Comparison of ENCODE assay signal across 1 cellular context in the genomic region with DNA sequence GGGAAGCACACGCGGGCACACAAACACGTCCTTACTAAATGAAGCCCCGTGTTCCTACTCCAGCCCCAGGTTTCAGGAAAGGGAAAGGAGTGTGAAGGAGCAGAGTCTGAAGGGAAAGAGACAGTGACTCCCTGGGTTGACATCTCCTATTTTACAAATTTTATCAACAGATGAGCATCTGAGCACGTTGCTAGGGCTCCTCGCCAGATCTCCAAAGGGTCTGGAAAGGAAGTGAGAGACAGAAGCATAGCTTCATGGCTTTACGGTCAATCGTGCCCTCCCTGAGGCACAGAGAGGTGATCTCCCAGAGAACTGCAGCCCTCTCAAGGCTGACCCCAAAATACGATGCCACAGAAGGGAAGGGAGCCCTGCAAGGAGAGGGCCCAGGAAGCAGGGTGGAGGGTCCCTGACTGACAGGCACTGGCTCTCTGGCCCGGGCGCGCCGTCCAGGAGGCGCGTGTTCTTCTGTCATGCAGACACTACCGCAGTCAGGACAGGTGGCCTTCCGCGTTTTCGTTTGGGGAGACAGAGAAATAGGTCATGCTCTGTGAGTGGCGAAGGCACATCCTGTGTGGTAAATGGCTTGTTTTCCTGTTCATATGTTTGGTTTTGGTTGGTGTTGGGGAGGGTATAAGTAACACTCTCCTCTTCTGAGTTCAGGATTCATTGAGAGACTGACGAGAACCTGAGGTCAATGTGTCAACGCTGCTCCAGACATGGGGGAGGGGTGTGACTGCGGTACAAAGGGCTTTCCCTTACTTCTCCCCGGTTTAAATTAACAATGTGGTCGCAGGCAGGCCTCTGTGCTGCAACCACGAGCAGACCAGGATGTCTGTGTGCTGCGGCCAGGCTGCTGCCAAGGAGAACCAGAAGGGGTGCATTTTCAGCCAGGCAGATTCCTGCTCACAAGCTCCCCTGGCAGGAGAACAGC.
TF ChIP-seq lines count a peak whose summit lies in the region.

No MANE protein-coding gene starts in this region.

TF ChIP-seq in GM23338, 12 proteins besides CTCF, POLR2A, EP300 and RAD21 (continued from another document):
- TF ChIP-seq, protein P1, sequence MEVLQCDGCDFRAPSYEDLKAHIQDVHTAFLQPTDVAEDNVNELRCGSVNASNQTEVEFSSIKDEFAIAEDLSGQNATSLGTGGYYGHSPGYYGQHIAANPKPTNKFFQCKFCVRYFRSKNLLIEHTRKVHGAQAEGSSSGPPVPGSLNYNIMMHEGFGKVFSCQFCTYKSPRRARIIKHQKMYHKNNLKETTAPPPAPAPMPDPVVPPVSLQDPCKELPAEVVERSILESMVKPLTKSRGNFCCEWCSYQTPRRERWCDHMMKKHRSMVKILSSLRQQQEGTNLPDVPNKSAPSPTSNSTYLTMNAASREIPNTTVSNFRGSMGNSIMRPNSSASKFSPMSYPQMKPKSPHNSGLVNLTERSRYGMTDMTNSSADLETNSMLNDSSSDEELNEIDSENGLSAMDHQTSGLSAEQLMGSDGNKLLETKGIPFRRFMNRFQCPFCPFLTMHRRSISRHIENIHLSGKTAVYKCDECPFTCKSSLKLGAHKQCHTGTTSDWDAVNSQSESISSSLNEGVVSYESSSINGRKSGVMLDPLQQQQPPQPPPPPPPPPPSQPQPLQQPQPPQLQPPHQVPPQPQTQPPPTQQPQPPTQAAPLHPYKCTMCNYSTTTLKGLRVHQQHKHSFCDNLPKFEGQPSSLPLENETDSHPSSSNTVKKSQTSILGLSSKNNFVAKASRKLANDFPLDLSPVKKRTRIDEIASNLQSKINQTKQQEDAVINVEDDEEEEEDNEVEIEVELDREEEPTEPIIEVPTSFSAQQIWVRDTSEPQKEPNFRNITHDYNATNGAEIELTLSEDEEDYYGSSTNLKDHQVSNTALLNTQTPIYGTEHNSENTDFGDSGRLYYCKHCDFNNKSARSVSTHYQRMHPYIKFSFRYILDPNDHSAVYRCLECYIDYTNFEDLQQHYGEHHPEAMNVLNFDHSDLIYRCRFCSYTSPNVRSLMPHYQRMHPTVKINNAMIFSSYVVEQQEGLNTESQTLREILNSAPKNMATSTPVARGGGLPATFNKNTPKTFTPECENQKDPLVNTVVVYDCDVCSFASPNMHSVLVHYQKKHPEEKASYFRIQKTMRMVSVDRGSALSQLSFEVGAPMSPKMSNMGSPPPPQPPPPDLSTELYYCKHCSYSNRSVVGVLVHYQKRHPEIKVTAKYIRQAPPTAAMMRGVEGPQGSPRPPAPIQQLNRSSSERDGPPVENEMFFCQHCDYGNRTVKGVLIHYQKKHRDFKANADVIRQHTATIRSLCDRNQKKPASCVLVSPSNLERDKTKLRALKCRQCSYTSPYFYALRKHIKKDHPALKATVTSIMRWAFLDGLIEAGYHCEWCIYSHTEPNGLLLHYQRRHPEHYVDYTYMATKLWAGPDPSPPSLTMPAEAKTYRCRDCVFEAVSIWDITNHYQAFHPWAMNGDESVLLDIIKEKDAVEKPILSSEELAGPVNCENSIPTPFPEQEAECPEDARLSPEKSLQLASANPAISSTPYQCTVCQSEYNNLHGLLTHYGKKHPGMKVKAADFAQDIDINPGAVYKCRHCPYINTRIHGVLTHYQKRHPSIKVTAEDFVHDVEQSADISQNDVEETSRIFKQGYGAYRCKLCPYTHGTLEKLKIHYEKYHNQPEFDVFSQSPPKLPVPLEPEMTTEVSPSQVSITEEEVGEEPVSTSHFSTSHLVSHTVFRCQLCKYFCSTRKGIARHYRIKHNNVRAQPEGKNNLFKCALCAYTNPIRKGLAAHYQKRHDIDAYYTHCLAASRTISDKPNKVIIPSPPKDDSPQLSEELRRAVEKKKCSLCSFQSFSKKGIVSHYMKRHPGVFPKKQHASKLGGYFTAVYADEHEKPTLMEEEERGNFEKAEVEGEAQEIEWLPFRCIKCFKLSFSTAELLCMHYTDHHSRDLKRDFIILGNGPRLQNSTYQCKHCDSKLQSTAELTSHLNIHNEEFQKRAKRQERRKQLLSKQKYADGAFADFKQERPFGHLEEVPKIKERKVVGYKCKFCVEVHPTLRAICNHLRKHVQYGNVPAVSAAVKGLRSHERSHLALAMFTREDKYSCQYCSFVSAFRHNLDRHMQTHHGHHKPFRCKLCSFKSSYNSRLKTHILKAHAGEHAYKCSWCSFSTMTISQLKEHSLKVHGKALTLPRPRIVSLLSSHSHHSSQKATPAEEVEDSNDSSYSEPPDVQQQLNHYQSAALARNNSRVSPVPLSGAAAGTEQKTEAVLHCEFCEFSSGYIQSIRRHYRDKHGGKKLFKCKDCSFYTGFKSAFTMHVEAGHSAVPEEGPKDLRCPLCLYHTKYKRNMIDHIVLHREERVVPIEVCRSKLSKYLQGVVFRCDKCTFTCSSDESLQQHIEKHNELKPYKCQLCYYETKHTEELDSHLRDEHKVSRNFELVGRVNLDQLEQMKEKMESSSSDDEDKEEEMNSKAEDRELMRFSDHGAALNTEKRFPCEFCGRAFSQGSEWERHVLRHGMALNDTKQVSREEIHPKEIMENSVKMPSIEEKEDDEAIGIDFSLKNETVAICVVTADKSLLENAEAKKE (CRISPR knock-in tag; IDR thresholded peaks at IDR 0.05), result no peak
- no peak for TF ChIP-seq EZH2phosphoT487 (IDR thresholded peaks at IDR 0.05; ENCODE audit: unreplicated experiment)
- no peak for TF ChIP-seq NANOG (IDR thresholded peaks at IDR 0.05; ENCODE audit: borderline replicate concordance)
- TF ChIP-seq STAT1 (IDR thresholded peaks at IDR 0.05; ENCODE audit: unreplicated experiment), result no peak
- TF ChIP-seq, protein P2, sequence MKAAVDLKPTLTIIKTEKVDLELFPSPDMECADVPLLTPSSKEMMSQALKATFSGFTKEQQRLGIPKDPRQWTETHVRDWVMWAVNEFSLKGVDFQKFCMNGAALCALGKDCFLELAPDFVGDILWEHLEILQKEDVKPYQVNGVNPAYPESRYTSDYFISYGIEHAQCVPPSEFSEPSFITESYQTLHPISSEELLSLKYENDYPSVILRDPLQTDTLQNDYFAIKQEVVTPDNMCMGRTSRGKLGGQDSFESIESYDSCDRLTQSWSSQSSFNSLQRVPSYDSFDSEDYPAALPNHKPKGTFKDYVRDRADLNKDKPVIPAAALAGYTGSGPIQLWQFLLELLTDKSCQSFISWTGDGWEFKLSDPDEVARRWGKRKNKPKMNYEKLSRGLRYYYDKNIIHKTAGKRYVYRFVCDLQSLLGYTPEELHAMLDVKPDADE (IDR thresholded peaks at IDR 0.05), result no peak
- no peak for TF ChIP-seq ZNF331 (CRISPR knock-in tag; IDR thresholded peaks at IDR 0.05; ENCODE audit: low read depth)
- no peak for TF ChIP-seq ZNF114 (CRISPR knock-in tag; IDR thresholded peaks at IDR 0.05)
- TF ChIP-seq CREB1 (CRISPR knock-in tag; IDR thresholded peaks at IDR 0.05; ENCODE audit: low read depth), result no peak
